ENCODE assay signal across 33 cellular contexts in genomic region chr5:53827072-53827471, GRCh38.
DNase-seq lines count a peak whose midpoint lies in the region; ATAC-seq and TF ChIP-seq lines count a peak whose summit lies in the region.
"Had no signal": no experiment of that assay in that cellular context is flagged by ENCODE, and none has a peak within 500 bp of the region (broad histone marks: within the 10 kb centered on the region; RNA-seq: fewer than 3 reads in every experiment).

No MANE protein-coding gene starts in this region.

- peaks cover 8% of the 10 kb centered on the region for H3K4me1 ChIP-seq in testis
- H3K4me1 ChIP-seq: A549; BE2C; BLaER1; BLaER1 treated with 17β-estradiol and CSF1 and Interleukin-3, amounts not matched to agents 10 nM and 100 nM; Caco-2 had no signal

- TF ChIP-seq POLR2A in testis (IDR thresholded peaks at IDR 0.05) = no peak

- ATAC-seq in sciatic nerve (peak; percentile 58), GM19455 (IDR thresholded peaks at IDR 0.05; ENCODE audit: unreplicated experiment) (no peak)
- ATAC-seq: A549; CD8-positive, alpha-beta T cell had no signal

- H3K27me3 Mint-ChIP-seq in nephron (ENCODE audit: low read depth) = no peaks in the 10 kb centered on the region
- H3K27me3 Mint-ChIP-seq: B cell; CD4-positive, alpha-beta memory T cell; CD4-positive, CD25-positive, alpha-beta regulatory T cell; CD8-positive, alpha-beta memory T cell had no signal

- H3K36me3 Mint-ChIP-seq in nephron (ENCODE audit: low read depth) = peaks cover 4% of the 10 kb centered on the region
- H3K36me3 Mint-ChIP-seq: CD14-positive monocyte; CD4-positive, alpha-beta memory T cell; CD4-positive, CD25-positive, alpha-beta regulatory T cell; CD8-positive, alpha-beta memory T cell; CD8-positive, alpha-beta T cell had no signal

- peak overlapping the region in 1 of 2 donors; percentile 10 for H3K27ac ChIP-seq in testis
- H3K27ac ChIP-seq: 22Rv1; A549; BLaER1; BLaER1 treated with 17β-estradiol and CSF1 and Interleukin-3, amounts not matched to agents 10 nM and 100 nM; C4-2B had no signal

- H3K27ac Mint-ChIP-seq in nephron = peak overlapping the region in 2 of 3 experiments; percentile 71 to 89
- H3K27ac Mint-ChIP-seq: B cell; CD14-positive monocyte; CD4-positive, alpha-beta memory T cell; CD4-positive, alpha-beta T cell; CD4-positive, CD25-positive, alpha-beta regulatory T cell; CD8-positive, alpha-beta T cell had no signal

- no peaks in the 10 kb centered on the region for H3K27me3 ChIP-seq in testis
- H3K27me3 ChIP-seq: BE2C; BLaER1; BLaER1 treated with 17β-estradiol and CSF1 and Interleukin-3, amounts not matched to agents 10 nM and 100 nM had no signal

- WGBS in testis, 2 donors = 33 to 49% methylated on average over 3 of the region's 3 CpGs

- TF ChIP-seq CTCF in nephron (IDR thresholded peaks at IDR 0.05; ENCODE audit: unreplicated experiment in 3 of 3) (no peak), testis (IDR thresholded peaks at IDR 0.05) (no peak)

- H3K4me1 Mint-ChIP-seq in nephron = peaks cover 14% of the 10 kb centered on the region
- H3K4me1 Mint-ChIP-seq: B cell; CD14-positive monocyte; CD4-positive, alpha-beta memory T cell; CD4-positive, CD25-positive, alpha-beta regulatory T cell; CD8-positive, alpha-beta memory T cell had no signal

- no peak overlapping the region for H3K4me3 Mint-ChIP-seq in nephron
- H3K4me3 Mint-ChIP-seq: B cell; CD14-positive monocyte; CD4-positive, alpha-beta memory T cell; CD4-positive, alpha-beta T cell; CD4-positive, CD25-positive, alpha-beta regulatory T cell; CD8-positive, alpha-beta memory T cell; CD8-positive, alpha-beta T cell had no signal

- peaks cover 14% of the 10 kb centered on the region for H3K9me3 Mint-ChIP-seq in nephron

- no peak overlapping the region for H3K4me3 ChIP-seq in testis
- H3K4me3 ChIP-seq: A549; BLaER1; BLaER1 treated with 17β-estradiol and CSF1 and Interleukin-3, amounts not matched to agents 10 nM and 100 nM had no signal

- H3K36me3 ChIP-seq in testis (ENCODE audit: low read depth, missing control alignments) = no peaks in the 10 kb centered on the region
- H3K36me3 ChIP-seq: BE2C; BLaER1; BLaER1 treated with 17β-estradiol and CSF1 and Interleukin-3, amounts not matched to agents 10 nM and 100 nM had no signal

- intact Hi-C loops in sciatic nerve (cut with DNase I) = no loop called here
- intact Hi-C loops in testis (cut with DNase I; ENCODE audit: low total_unique reads) = no loop called here

- no peaks in the 10 kb centered on the region for H3K9me3 ChIP-seq in testis
- H3K9me3 ChIP-seq: BE2C had no signal

- no peak for DNase-seq in sciatic nerve (ENCODE audit: low spot score)
- DNase-seq in testis = peak; percentile 23
- no peak for DNase-seq in Kasumi-1 (lab: John Stamatoyannopoulos, UW)
- DNase-seq in HPDE6-E6E7 (ENCODE audit: extremely low spot score) = no peak
- DNase-seq: 8988T; ACHN; AML-193; BE2C; C1 segment of cervical spinal cord; Caco-2; Calu3; CD4-positive, alpha-beta memory T cell; CD4-positive, alpha-beta T cell; CD4-positive, CD25-positive, alpha-beta regulatory T cell; CD8-positive, alpha-beta memory T cell; CD8-positive, alpha-beta T cell; COR-L47; DMS 273 treated with DMSO at 0.1 percent for 48 hours; DMS153; DMS53; DMS79; DMS79 treated with DMSO at 0.1 percent for 48 hours; DND-41; EL had no signal
